In the genomic region with DNA sequence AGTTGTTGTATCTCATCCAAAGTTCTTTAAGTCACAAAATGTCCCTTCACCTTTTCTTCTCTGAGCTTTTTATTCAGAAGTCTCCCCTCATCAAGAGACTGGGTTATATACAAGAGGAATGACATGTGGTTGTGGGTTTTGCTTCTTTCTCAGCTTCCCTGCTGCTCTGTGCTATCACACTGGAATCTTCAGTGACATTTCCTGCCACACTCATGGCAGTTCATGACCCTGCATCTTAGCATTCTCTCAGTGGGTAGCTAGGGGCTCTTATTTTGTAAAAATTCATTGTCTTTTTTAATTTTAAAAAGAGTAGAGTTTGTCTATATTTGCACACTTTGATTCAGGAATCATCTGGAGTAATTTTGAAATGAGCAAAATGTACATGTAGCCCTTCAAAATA, we compare ENCODE assay signal across 27 cellular contexts.
DNase-seq lines count a peak whose midpoint lies in the region; ATAC-seq lines count a peak whose summit lies in the region.
"Had no signal": no experiment of that assay in that cellular context is flagged by ENCODE, and none has a peak within 500 bp of the region (broad histone marks: within the 10 kb centered on the region; RNA-seq: fewer than 3 reads in every experiment).

No MANE protein-coding gene starts in this region.

- no peaks in the 10 kb centered on the region for H3K9me3 ChIP-seq in mesenchymal stem cell (ENCODE audit: control insufficient read depth, low read length)
- no peaks in the 10 kb centered on the region for H3K9me3 ChIP-seq in naive thymus-derived CD4-positive, alpha-beta T cell (ENCODE audit: control insufficient read depth in 2 of 3, low read length in 3 of 3)
- H3K9me3 ChIP-seq: BLaER1, MG63 had no signal

- H3K4me1 Mint-ChIP-seq in naive thymus-derived CD4-positive, alpha-beta T cell = no peaks in the 10 kb centered on the region
- H3K4me1 Mint-ChIP-seq: CD4-positive, CD25-positive, alpha-beta regulatory T cell had no signal

- H3K9ac ChIP-seq in mesenchymal stem cell (ENCODE audit: low read length) = no peak overlapping the region
- H3K9ac ChIP-seq: BLaER1, GM23248 had no signal

- H3K27me3 Mint-ChIP-seq in naive thymus-derived CD4-positive, alpha-beta T cell = no peaks in the 10 kb centered on the region
- H3K27me3 Mint-ChIP-seq: CD4-positive, CD25-positive, alpha-beta regulatory T cell had no signal

- no peak overlapping the region for H4K8ac ChIP-seq in mesenchymal stem cell (ENCODE audit: low read length)

- no peak overlapping the region for H3K4me3 ChIP-seq in Jurkat, Clone E6-1 (ENCODE audit: low read length)
- no peak overlapping the region for H3K4me3 ChIP-seq in mesenchymal stem cell (ENCODE audit: insufficient read depth in 1 of 2, low read depth in 1 of 2, low read length in 2 of 2)
- H3K4me3 ChIP-seq in naive thymus-derived CD4-positive, alpha-beta T cell (ENCODE audit: low read length) = no peak overlapping the region
- H3K4me3 ChIP-seq: BLaER1, GM23248, MG63 had no signal

- H3K4me2 ChIP-seq in mesenchymal stem cell (ENCODE audit: low read length, poor library complexity, severe bottlenecking) = no peak overlapping the region
- H3K4me2 ChIP-seq: BLaER1 had no signal

- H4K91ac ChIP-seq in mesenchymal stem cell (ENCODE audit: low read length) = no peak overlapping the region

- CTCF ChIA-PET in naive thymus-derived CD4-positive, alpha-beta T cell (lab: Charles Lee) = no interaction called here

- H3K27ac ChIP-seq in mesenchymal stem cell (ENCODE audit: low read length, poor library complexity, severe bottlenecking) = no peak overlapping the region
- no peak overlapping the region for H3K27ac ChIP-seq in naive thymus-derived CD4-positive, alpha-beta T cell (ENCODE audit: low read depth, low read length)
- H3K27ac ChIP-seq: BLaER1, GM23248, RWPE1 had no signal

- no peak overlapping the region for H2BK12ac ChIP-seq in mesenchymal stem cell (ENCODE audit: low read length in 2 of 2)

- no peak overlapping the region for H2BK5ac ChIP-seq in mesenchymal stem cell (ENCODE audit: low read depth, low read length, poor library complexity, severe bottlenecking)

- DNase-seq in CMK (ENCODE audit: low read depth) (peak; percentile 26), OCI-M1 (lab: John Stamatoyannopoulos, UW) (peak; percentile 70), mesenchymal stem cell (peak; percentile 19), nucleus accumbens (lab: John Stamatoyannopoulos, UW) (no peak), DMS114 treated with DMSO at 0.1 percent for 48 hours (lab: John Stamatoyannopoulos, UW; ENCODE audit: unreplicated experiment) (no peak)
- peak; percentile 2 for DNase-seq in Jurkat, Clone E6-1 (ENCODE audit: low read depth, low spot score)
- DNase-seq in naive thymus-derived CD4-positive, alpha-beta T cell = no peak
- DNase-seq: CD4-positive, CD25-positive, alpha-beta regulatory T cell; EL; GF-D8; GM23248; H7; IMR-90; MG63; NCI-H1048; NCI-H1417; NCI-H1694; NCI-H2081; NCI-H2227 treated with DMSO at 0.1 percent for 48 hours; NCI-H526 treated with DMSO at 0.1 percent for 48 hours; SHP77 treated with DMSO at 0.1 percent for 48 hours; SW 1271 had no signal

- H2BK120ac ChIP-seq in mesenchymal stem cell (ENCODE audit: low read depth, low read length) = no peak overlapping the region

- intact Hi-C loops in naive thymus-derived CD4-positive, alpha-beta T cell (cut with micrococcal nuclease) = no loop called here

- no peaks in the 10 kb centered on the region for H3K27me3 ChIP-seq in mesenchymal stem cell (ENCODE audit: control insufficient read depth in 1 of 2, insufficient read depth in 1 of 2, low read length in 2 of 2)
- H3K27me3 ChIP-seq in naive thymus-derived CD4-positive, alpha-beta T cell (ENCODE audit: control insufficient read depth in 2 of 2, insufficient read depth in 2 of 2, low read length in 2 of 2) = no peaks in the 10 kb centered on the region
- H3K27me3 ChIP-seq: BLaER1, MG63 had no signal

- H3K23ac ChIP-seq in mesenchymal stem cell (ENCODE audit: low read length in 2 of 2) = no peak overlapping the region

- H3K79me1 ChIP-seq in mesenchymal stem cell (replicated peaks; ENCODE audit: low read length, poor library complexity, severe bottlenecking) = no peaks in the 10 kb centered on the region

- peaks cover 0 to 8% (median 0%) of the 10 kb centered on the region in 11 donors for H3K9me3 Mint-ChIP-seq in naive thymus-derived CD4-positive, alpha-beta T cell
- H3K9me3 Mint-ChIP-seq: T-helper 1 cell treated with Interleukin-12 subunit alpha and Interleukin-12 subunit beta and Interleukin-4 antibody, amounts not matched to agents 30 μg/mL and 1 μg/mL, for 36 hours had no signal

- no peak overlapping the region for H3K4me3 Mint-ChIP-seq in naive thymus-derived CD4-positive, alpha-beta T cell
- H3K4me3 Mint-ChIP-seq: CD4-positive, CD25-positive, alpha-beta regulatory T cell; T-helper 1 cell treated with Interleukin-12 subunit alpha and Interleukin-12 subunit beta and Interleukin-4 antibody, amounts not matched to agents 30 μg/mL and 1 μg/mL, for 36 hours had no signal

- no peak overlapping the region for H2AK5ac ChIP-seq in mesenchymal stem cell (ENCODE audit: low read length, severe bottlenecking)

- POLR2A ChIA-PET in naive thymus-derived CD4-positive, alpha-beta T cell (lab: Charles Lee) = no interaction called here

- H3K4ac ChIP-seq in mesenchymal stem cell (ENCODE audit: low read depth in 1 of 2, low read length in 2 of 2) = no peak overlapping the region

- H2BK15ac ChIP-seq in mesenchymal stem cell (ENCODE audit: low read depth, poor library complexity, severe bottlenecking) = no peak overlapping the region

- no peak overlapping the region for H2AFZ ChIP-seq in mesenchymal stem cell (ENCODE audit: low read depth, low read length)
- H2AFZ ChIP-seq: GM23248 had no signal

- ATAC-seq in naive thymus-derived CD4-positive, alpha-beta T cell = no peak
- ATAC-seq in GM19463 (IDR thresholded peaks at IDR 0.05; ENCODE audit: unreplicated experiment) = no peak
- ATAC-seq: Panc1 had no signal

- no peak overlapping the region for H3K14ac ChIP-seq in mesenchymal stem cell (ENCODE audit: low read length in 2 of 2)

- H3K36me3 Mint-ChIP-seq in naive thymus-derived CD4-positive, alpha-beta T cell = no peaks in the 10 kb centered on the region
- H3K36me3 Mint-ChIP-seq: CD4-positive, CD25-positive, alpha-beta regulatory T cell had no signal

- H3K4me1 ChIP-seq in mesenchymal stem cell (ENCODE audit: control insufficient read depth, insufficient read depth, low read depth, low read length) = no peaks in the 10 kb centered on the region
- H3K4me1 ChIP-seq in naive thymus-derived CD4-positive, alpha-beta T cell (ENCODE audit: control insufficient read depth in 2 of 2, insufficient read depth in 2 of 2, low read length in 2 of 2) = no peaks in the 10 kb centered on the region
- H3K4me1 ChIP-seq: BLaER1 had no signal

- H3K36me3 ChIP-seq in mesenchymal stem cell (ENCODE audit: control insufficient read depth in 1 of 2, insufficient read depth in 2 of 2, low read depth in 1 of 2, low read length in 2 of 2) = no peaks in the 10 kb centered on the region
- H3K36me3 ChIP-seq in naive thymus-derived CD4-positive, alpha-beta T cell (ENCODE audit: control insufficient read depth in 2 of 3, insufficient read depth in 3 of 3, low read length in 3 of 3) = no peaks in the 10 kb centered on the region
- H3K36me3 ChIP-seq: BLaER1, MG63 had no signal

- H3K27ac Mint-ChIP-seq in naive thymus-derived CD4-positive, alpha-beta T cell = no peak overlapping the region
- H3K27ac Mint-ChIP-seq: CD4-positive, CD25-positive, alpha-beta regulatory T cell; T-helper 1 cell treated with Interleukin-12 subunit alpha and Interleukin-12 subunit beta and Interleukin-4 antibody, amounts not matched to agents 30 μg/mL and 1 μg/mL, for 36 hours had no signal

- H3K18ac ChIP-seq in mesenchymal stem cell (ENCODE audit: low read depth in 1 of 2, low read length in 2 of 2) = no peak overlapping the region

Comparison
In these comparisons a context has a peak if more than half of its experiments do, and no peak if none do; other contexts are left out.
1. DNase-seq: peak in CMK (single experiment), Jurkat, Clone E6-1 (single experiment), OCI-M1 (single experiment) and mesenchymal stem cell (single experiment); none in naive thymus-derived CD4-positive, alpha-beta T cell (0 of 9), nucleus accumbens (0 of 56) and DMS114 treated with DMSO at 0.1 percent for 48 hours (single experiment).